12 cellular contexts compared by ENCODE assay signal in genomic region chr1:19080715-19081114, GRCh38.
DNase-seq lines count a peak whose midpoint lies in the region; ATAC-seq, FAIRE-seq and TF ChIP-seq lines count a peak whose summit lies in the region.
"Had no signal": no experiment of that assay in that cellular context is flagged by ENCODE, and none has a peak within 500 bp of the region (broad histone marks: within the 10 kb centered on the region; RNA-seq: fewer than 3 reads in every experiment).

No MANE protein-coding gene starts in this region.

- H3K4me1 ChIP-seq in ACC112 (ENCODE audit: control insufficient read depth, insufficient read depth, low read length, unreplicated experiment) (peaks cover 13% of the 10 kb centered on the region), IMR-90 (ENCODE audit: control insufficient read depth, insufficient read depth, low read length) (peaks cover 4% of the 10 kb centered on the region; the same call in 1 of the 2 replicates), endothelial cell of umbilical vein (ENCODE audit: control insufficient read depth, extremely low read depth, insufficient read depth, low read length) (peaks cover 42% of the 10 kb centered on the region)

- no peak overlapping the region for H2AFZ ChIP-seq in ACC112 (ENCODE audit: low read length, unreplicated experiment)
- H2AFZ ChIP-seq in IMR-90 (replicated peaks; ENCODE audit: low read length, poor library complexity) = no peak overlapping the region
- no peak overlapping the region for H2AFZ ChIP-seq in endothelial cell of umbilical vein (ENCODE audit: low read depth, low read length)

- intact Hi-C loops in IMR-90 (cut with micrococcal nuclease) (no loop called here), endothelial cell of umbilical vein (cut with micrococcal nuclease) (loop anchor here (5.0 kb wide), 2 partner anchors 108 to 483 kb away; no protein-coding TSS in a partner anchor)

- BruUV-seq in IMR-90 (replicated peaks; lab: Mats Ljungman, UMichigan) (no TSS peak), endothelial cell of umbilical vein (replicated peaks; lab: Mats Ljungman, UMichigan) (no TSS peak)

- no peak for TF ChIP-seq POLR2A in IMR-90 (IDR thresholded peaks at IDR 0.05; ENCODE audit: low read depth, low read length)
- no peak for TF ChIP-seq POLR2A in endothelial cell of umbilical vein (IDR thresholded peaks at IDR 0.05; ENCODE audit: low read depth, low read length)

- DNase-seq in IMR-90 = peak; percentile 36
- no peak for DNase-seq in endothelial cell of umbilical vein (ENCODE audit: low read depth, low spot score)
- no peak for DNase-seq in osteocyte (ENCODE audit: extremely low spot score, unreplicated experiment)
- no peak for DNase-seq in Kasumi-1 (lab: John Stamatoyannopoulos, UW)
- no peak for DNase-seq in NCI-H2196 (lab: John Stamatoyannopoulos, UW; ENCODE audit: unreplicated experiment)
- DNase-seq in middle frontal gyrus (ENCODE audit: extremely low spot score, low spot score) = no peak
- DNase-seq: CD4-positive, alpha-beta memory T cell; effector memory CD4-positive, alpha-beta T cell; RPMI8226 had no signal

- H4K8ac ChIP-seq in IMR-90 (ENCODE audit: low read depth in 2 of 2, low read length in 2 of 2) = peak overlapping the region in 1 of 2 experiments; percentile 36; a peak in 1 of 4 replicates

- no peaks in the 10 kb centered on the region for H3K79me2 ChIP-seq in ACC112 (ENCODE audit: control insufficient read depth, insufficient read depth, low read length, unreplicated experiment)
- H3K79me2 ChIP-seq in endothelial cell of umbilical vein (ENCODE audit: control insufficient read depth, insufficient read depth, low read length) = no peaks in the 10 kb centered on the region

- CTCF ChIA-PET in IMR-90 (lab: Yijun Ruan, JAX) = interaction anchor here (0.7 to 1.4 kb wide), 3 partner anchors 11 to 174 kb away, joined by 3 to 5 read pairs (median 3); no protein-coding TSS in a partner anchor
- CTCF ChIA-PET in endothelial cell of umbilical vein (lab: Charles Lee) = interaction anchor here (1.8 to 8.2 kb wide), 4 partner anchors 9 to 197 kb away, joined by 4 to 59 read pairs (median 8); no protein-coding TSS in a partner anchor

- H3K4me3 Mint-ChIP-seq in osteocyte (ENCODE audit: unreplicated experiment) = no peak overlapping the region
- H3K4me3 Mint-ChIP-seq: CD4-positive, alpha-beta memory T cell had no signal

- H4K20me1 ChIP-seq in IMR-90 (ENCODE audit: insufficient read depth, low read length) (peaks cover 7% of the 10 kb centered on the region; the same call in 1 of the 2 replicates), endothelial cell of umbilical vein (replicated peaks; ENCODE audit: control insufficient read depth, extremely low read depth, insufficient read depth, low read length) (no peaks in the 10 kb centered on the region)

- H2BK120ac ChIP-seq in IMR-90 (ENCODE audit: low read depth, low read length) = peak overlapping the region; percentile 45; the same call in 1 of the 2 replicates

- H3K27me3 ChIP-seq in ACC112 (ENCODE audit: insufficient read depth, low read length) = no peaks in the 10 kb centered on the region
- no peaks in the 10 kb centered on the region for H3K27me3 ChIP-seq in IMR-90 (ENCODE audit: control insufficient read depth, insufficient read depth, low read length)
- H3K27me3 ChIP-seq in endothelial cell of umbilical vein (ENCODE audit: control insufficient read depth in 2 of 2, insufficient read depth in 2 of 2, low read length in 2 of 2) = no peaks in the 10 kb centered on the region

- 0 out of 3 replicates have a peak overlapping the region, but pooled peaks have one; percentile 8 for H2BK15ac ChIP-seq in IMR-90 (ENCODE audit: low read depth, low read length)

- H2BK5ac ChIP-seq in IMR-90 (ENCODE audit: low read depth, low read length, poor library complexity, severe bottlenecking) = peak overlapping the region; percentile 40

- H3K9ac ChIP-seq in IMR-90 (ENCODE audit: low read depth, low read length) = no peak overlapping the region
- no peak overlapping the region for H3K9ac ChIP-seq in endothelial cell of umbilical vein (replicated peaks; ENCODE audit: extremely low read depth, insufficient read depth, low read length)

- H4K5ac ChIP-seq in IMR-90 (ENCODE audit: low read depth, low read length) = no peak overlapping the region

- TF ChIP-seq RAD21 in IMR-90 (IDR thresholded peaks at IDR 0.05; ENCODE audit: low read length) = no peak

- no peak overlapping the region for H3K4me3 ChIP-seq in ACC112 (ENCODE audit: low read depth, low read length)
- H3K4me3 ChIP-seq in IMR-90 (ENCODE audit: insufficient read depth, low read depth, low read length) = no peak overlapping the region
- no peak overlapping the region for H3K4me3 ChIP-seq in endothelial cell of umbilical vein (replicated peaks in 1 of 3; ENCODE audit: insufficient read depth in 1 of 3, low read depth in 1 of 3, low read length in 3 of 3)

- no peak overlapping the region for H3K4me2 ChIP-seq in IMR-90 (ENCODE audit: low read depth, low read length)
- H3K4me2 ChIP-seq in endothelial cell of umbilical vein (ENCODE audit: insufficient read depth, low read length) = peak overlapping the region; percentile 42

- no peaks in the 10 kb centered on the region for H3K27me3 Mint-ChIP-seq in osteocyte (ENCODE audit: unreplicated experiment)
- H3K27me3 Mint-ChIP-seq: CD4-positive, alpha-beta memory T cell had no signal

- H3K36me3 Mint-ChIP-seq in osteocyte (ENCODE audit: unreplicated experiment) = peaks cover 55% of the 10 kb centered on the region

- peaks cover 5% of the 10 kb centered on the region for H3K4me1 Mint-ChIP-seq in osteocyte (ENCODE audit: unreplicated experiment)

- no peaks in the 10 kb centered on the region for H3K9me3 ChIP-seq in IMR-90 (ENCODE audit: control insufficient read depth, insufficient read depth, low read length)
- no peaks in the 10 kb centered on the region for H3K9me3 ChIP-seq in endothelial cell of umbilical vein (replicated peaks; ENCODE audit: control insufficient read depth, insufficient read depth, low read length)

- H3K9me3 Mint-ChIP-seq in osteocyte (ENCODE audit: unreplicated experiment) = no peaks in the 10 kb centered on the region
- H3K9me3 Mint-ChIP-seq: CD4-positive, alpha-beta memory T cell had no signal

- peak overlapping the region; percentile 70 for H3K23ac ChIP-seq in IMR-90 (ENCODE audit: low read depth, low read length)

- POLR2A ChIA-PET in IMR-90 (lab: Charles Lee; ENCODE audit: unreplicated experiment) (no interaction called here), endothelial cell of umbilical vein (lab: Charles Lee) (no interaction called here)

- H2AK5ac ChIP-seq in IMR-90 (ENCODE audit: low read depth, low read length) = no peak overlapping the region

- H3K36me3 ChIP-seq in ACC112 (ENCODE audit: insufficient read depth, low read length) (peaks cover 42% of the 10 kb centered on the region), IMR-90 (ENCODE audit: control insufficient read depth, insufficient read depth, low read length) (peaks cover 92% of the 10 kb centered on the region), endothelial cell of umbilical vein (ENCODE audit: control insufficient read depth in 2 of 2, extremely low read depth in 1 of 2, insufficient read depth in 2 of 2, low read length in 2 of 2) (peaks cover 28 to 67% of the 10 kb centered on the region in 2 experiments)

- H3K27ac ChIP-seq in ACC112 (ENCODE audit: low read depth, low read length) = peak overlapping the region; percentile 38; the same call in 1 of the 2 replicates
- H3K27ac ChIP-seq in IMR-90 (ENCODE audit: insufficient read depth, low read length) = 0 out of 2 replicates have a peak overlapping the region, but pooled peaks have one; percentile 16
- H3K27ac ChIP-seq in endothelial cell of umbilical vein (ENCODE audit: insufficient read depth, low read depth, low read length) = peak overlapping the region; percentile 84

- no peak overlapping the region; the same call in 1 of the 2 replicates for H4K91ac ChIP-seq in IMR-90 (ENCODE audit: insufficient read depth, low read depth, low read length)

- peaks cover 28 to 55% of the 10 kb centered on the region in 2 experiments for H3K79me1 ChIP-seq in IMR-90 (ENCODE audit: low read depth in 1 of 2, low read length in 2 of 2)

- peak; percentile 42 for ATAC-seq in IMR-90 (ENCODE audit: low read depth)
- ATAC-seq in GM21526 (IDR thresholded peaks at IDR 0.05; ENCODE audit: low FRiP score, unreplicated experiment) = no peak

- TF ChIP-seq CTCF in IMR-90 (conservative IDR thresholded peaks at IDR 0.05; ENCODE audit: low read depth, low read length) (no peak), endothelial cell of umbilical vein (IDR thresholded peaks at IDR 0.05; ENCODE audit: extremely low read depth in 1 of 2, insufficient read depth in 1 of 2, low read depth in 1 of 2, low read length in 2 of 2) (no peak), osteocyte (IDR thresholded peaks at IDR 0.05) (no peak)

- H3K14ac ChIP-seq in IMR-90 (replicated peaks; ENCODE audit: low read depth, low read length) = peak overlapping the region; percentile 38

- dilution Hi-C loops in IMR-90 (cut with HindIII; ENCODE audit: low sequenced_read_pairs, unreplicated experiment) = no loop called here
- dilution Hi-C loops in endothelial cell of umbilical vein (cut with MboI; ENCODE audit: extremely low pct_ligation_motif_present, low sequenced_read_pairs) = no loop called here

- H3K27ac Mint-ChIP-seq in osteocyte (ENCODE audit: unreplicated experiment) = peak overlapping the region; percentile 38

- peak overlapping the region; percentile 67 for H3K4ac ChIP-seq in IMR-90 (ENCODE audit: low read depth, low read length)

- no peak overlapping the region for H2AK9ac ChIP-seq in IMR-90 (replicated peaks; ENCODE audit: low read depth, low read length, poor library complexity)

- peaks cover 20% of the 10 kb centered on the region for H3K9me1 ChIP-seq in IMR-90 (ENCODE audit: insufficient read depth, low read length)
- no peaks in the 10 kb centered on the region for H3K9me1 ChIP-seq in endothelial cell of umbilical vein (replicated peaks; ENCODE audit: control insufficient read depth, extremely low read depth, insufficient read depth, low read length)

- in situ Hi-C loops in IMR-90 (cut with MboI; ENCODE audit: low sequenced_read_pairs) = loop anchor here (5.0 kb wide), 1 partner anchor 168 kb away; no protein-coding TSS in a partner anchor

- no peak overlapping the region for H3K18ac ChIP-seq in IMR-90 (ENCODE audit: low read depth, low read length)

- H3K56ac ChIP-seq in IMR-90 (ENCODE audit: extremely low read depth, insufficient read depth, low read length) = peak overlapping the region; percentile 13; the same call in 1 of the 2 replicates

- peak overlapping the region; percentile 38 for H2BK20ac ChIP-seq in IMR-90 (ENCODE audit: low read depth, low read length)

- no CpG with 5 or more reads among the region's 3 CpGs for WGBS in IMR-90 (ENCODE audit: extremely low coverage in 2 of 2, insufficient read length in 1 of 2), 2 experiments

- no peak for FAIRE-seq in endothelial cell of umbilical vein (lab: Jason Lieb, UNC)
- FAIRE-seq: TTC549 had no signal

TF ChIP-seq in IMR-90, 13 proteins besides CTCF, POLR2A, EP300 and RAD21 (continues in another document):
- TF ChIP-seq RCOR1 (IDR thresholded peaks at IDR 0.05; ENCODE audit: insufficient replicate concordance, low read length) = no peak

TF ChIP-seq in endothelial cell of umbilical vein, 7 proteins besides CTCF, POLR2A, EP300 and RAD21 (continues in another document):
- no peak for TF ChIP-seq MYC (IDR thresholded peaks at IDR 0.05; ENCODE audit: low read depth, low read length)

Comparison
In these comparisons a context has a peak if more than half of its experiments do, and no peak if none do; other contexts are left out.
1. H3K27ac ChIP-seq: peak in every context shown above with its lines; median percentile 84 in endothelial cell of umbilical vein; 38 in ACC112; 16 in IMR-90.